ENCODE assay signal across 20 cellular contexts in the genomic region with DNA sequence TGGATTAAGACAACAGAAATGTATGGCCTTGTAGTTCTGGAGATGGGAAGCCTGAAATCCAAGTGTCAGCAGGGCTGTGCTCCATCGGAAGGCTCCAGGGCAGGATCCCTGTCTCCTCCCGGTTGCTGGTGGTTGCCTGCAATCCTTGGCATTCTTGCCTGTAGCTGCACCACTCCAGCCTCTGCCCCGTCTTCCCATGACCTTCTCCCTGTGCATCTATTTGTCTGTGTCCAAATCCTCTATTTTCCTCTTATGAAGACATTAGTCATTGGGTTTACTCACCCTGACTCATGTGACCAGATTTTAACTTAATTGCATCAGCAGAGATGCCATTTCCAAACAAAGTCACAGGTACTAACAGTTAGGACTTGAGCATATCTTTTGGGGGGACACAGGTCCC. TPM values are rescaled to one million over a fixed set of nuclear protein-coding genes. Genes with fewer than 3 reads are reported as not detected.
A peak's percentile ranks its signal among the peaks of the same experiment; 100 is the strongest.
DNase-seq lines count a peak whose midpoint lies in the region; ATAC-seq and TF ChIP-seq lines count a peak whose summit lies in the region.
"Had no signal": no experiment of that assay in that cellular context is flagged by ENCODE, and none has a peak within 500 bp of the region (broad histone marks: within the 10 kb centered on the region; RNA-seq: fewer than 3 reads in every experiment).

No MANE protein-coding gene starts in this region.

- H3K4me3 Mint-ChIP-seq in MCF 10A (ENCODE audit: unreplicated experiment), result no peak overlapping the region
- H3K4me3 Mint-ChIP-seq in neural progenitor cell, result no peak overlapping the region
- H3K4me3 Mint-ChIP-seq: activated T-helper 17 cell treated with anti-CD3 and anti-CD28 coated beads, Interleukin-2, amount 50 U/mL, for 72 hours had no signal

- ATAC-seq in PC-3, result peak; percentile 43; the same call in 1 of the 2 replicates
- ATAC-seq in stimulated activated naive CD8-positive, alpha-beta T cell treated with anti-CD3 and anti-CD28 coated beads, Interleukin-15, Interleukin-2, amounts not matched to agents 100 U/mL and 50 U/mL, for 24 hours, result no peak
- ATAC-seq: activated T-helper 17 cell treated with anti-CD3 and anti-CD28 coated beads, Interleukin-2, amount 50 U/mL, for 72 hours; body of pancreas; mucosa of descending colon had no signal

- H3K4me3 ChIP-seq in breast epithelium (no peak overlapping the region), PC-3 (ENCODE audit: low read length) (no peak overlapping the region), epithelial cell of proximal tubule (ENCODE audit: low read depth, low read length) (no peak overlapping the region), neural progenitor cell (no peak overlapping the region)
- H3K4me3 ChIP-seq: body of pancreas, mucosa of descending colon, ovary had no signal

- H3K4me2 ChIP-seq in PC-3 (ENCODE audit: low read length) (no peak overlapping the region), neural progenitor cell (no peak overlapping the region)

- H3K79me2 ChIP-seq in PC-3 (ENCODE audit: low read length) (no peaks in the 10 kb centered on the region), neural progenitor cell (ENCODE audit: low read depth) (no peaks in the 10 kb centered on the region)

- H2AFZ ChIP-seq in PC-3 (ENCODE audit: low read length) (no peak overlapping the region), neural progenitor cell (replicated peaks) (no peak overlapping the region)

- peak; percentile 79 for DNase-seq in MCF 10A (ENCODE audit: unreplicated experiment)
- no peak for DNase-seq in breast epithelium (ENCODE audit: low spot score in 2 of 2)
- DNase-seq in PC-3, result peak; percentile 70
- peak; percentile 68 for DNase-seq in epithelial cell of proximal tubule (ENCODE audit: low read depth)
- DNase-seq in stimulated activated naive CD8-positive, alpha-beta T cell treated with anti-CD3 and anti-CD28 coated beads, Interleukin-15, Interleukin-2, amounts not matched to agents 100 U/mL and 50 U/mL, for 24 hours, result no peak
- no peak for DNase-seq in hypothalamus (lab: John Stamatoyannopoulos, UW)
- DNase-seq in neural progenitor cell (ENCODE audit: low spot score), result no peak
- no peak for DNase-seq in effector CD8-positive, alpha-beta T cell (lab: John Stamatoyannopoulos, UW)
- DNase-seq: ACHN; activated CD4-positive, alpha-beta T cell treated with anti-CD3 and anti-CD28 coated beads, Interleukin-2, amount 50 U/mL, for 4 hours; body of pancreas; DMS79; KG1; mucosa of descending colon; NCI-H1694; NCI-H526 treated with DMSO at 0.1 percent for 48 hours; ovary; substantia nigra had no signal

- intact Hi-C loops in MCF 10A (cut with micrococcal nuclease), result no loop called here
- intact Hi-C loops in breast epithelium (cut with DNase I; ENCODE audit: low total_unique reads), result no loop called here
- intact Hi-C loops in PC-3 (cut with micrococcal nuclease), result no loop called here

- no peaks in the 10 kb centered on the region for H3K36me3 ChIP-seq in breast epithelium
- no peaks in the 10 kb centered on the region for H3K36me3 ChIP-seq in PC-3 (ENCODE audit: low read depth, low read length)
- H3K36me3 ChIP-seq in neural progenitor cell, result no peaks in the 10 kb centered on the region
- H3K36me3 ChIP-seq: ovary had no signal

- CTCF ChIA-PET in MCF 10A (lab: Yijun Ruan, JAX) (interaction anchor here (1.1 kb wide), 1 partner anchor 25 kb away, joined by 5 read pairs; no protein-coding TSS in a partner anchor), PC-3 (lab: Charles Lee) (no interaction called here)

- BruUV-seq in MCF 10A (replicated peaks; lab: Mats Ljungman, UMichigan), result no TSS peak
- no TSS peak for BruUV-seq in PC-3 (replicated peaks; lab: Mats Ljungman, UMichigan)

- H3K9me3 ChIP-seq in breast epithelium (no peaks in the 10 kb centered on the region), PC-3 (ENCODE audit: low read length) (no peaks in the 10 kb centered on the region), neural progenitor cell (ENCODE audit: low read depth) (no peaks in the 10 kb centered on the region)
- H3K9me3 ChIP-seq: body of pancreas, mucosa of descending colon, ovary had no signal

- H3F3A ChIP-seq in PC-3 (ENCODE audit: low read length, unreplicated experiment), result no peaks in the 10 kb centered on the region
- no peaks in the 10 kb centered on the region for H3F3A ChIP-seq in neural progenitor cell (ENCODE audit: low read depth)

- H4K20me1 ChIP-seq in PC-3 (ENCODE audit: low read length) (no peaks in the 10 kb centered on the region), neural progenitor cell (ENCODE audit: low read depth) (no peaks in the 10 kb centered on the region)

- H3K9me3 Mint-ChIP-seq in MCF 10A (ENCODE audit: unreplicated experiment) (no peaks in the 10 kb centered on the region), neural progenitor cell (peaks cover 4% of the 10 kb centered on the region)
- H3K9me3 Mint-ChIP-seq: activated T-helper 17 cell treated with anti-CD3 and anti-CD28 coated beads, Interleukin-2, amount 50 U/mL, for 72 hours had no signal

- H3K36me3 Mint-ChIP-seq in MCF 10A (ENCODE audit: insufficient read depth, unreplicated experiment) (peaks cover 6% of the 10 kb centered on the region), neural progenitor cell (no peaks in the 10 kb centered on the region)

- H3K27me3 ChIP-seq in breast epithelium (peaks cover 0 to 44% of the 10 kb centered on the region in 2 donors), PC-3 (ENCODE audit: low read length) (peaks cover 36% of the 10 kb centered on the region), neural progenitor cell (no peaks in the 10 kb centered on the region)
- H3K27me3 ChIP-seq: ovary had no signal

- POLR2A ChIA-PET in MCF 10A (lab: Yijun Ruan, JAX), result interaction anchor here (0.7 kb wide), 1 partner anchor 350 kb away, joined by 3 read pairs; no protein-coding TSS in a partner anchor
- POLR2A ChIA-PET in PC-3 (lab: Charles Lee; ENCODE audit: unreplicated experiment), result no interaction called here

- H3K9ac ChIP-seq in PC-3 (ENCODE audit: low read length) (no peak overlapping the region), neural progenitor cell (no peak overlapping the region)

- TF ChIP-seq POLR2A in breast epithelium (IDR thresholded peaks at IDR 0.05), result no peak

- H3K4me1 Mint-ChIP-seq in MCF 10A (ENCODE audit: insufficient read depth, unreplicated experiment), result peaks cover 20% of the 10 kb centered on the region
- no peaks in the 10 kb centered on the region for H3K4me1 Mint-ChIP-seq in neural progenitor cell
- H3K4me1 Mint-ChIP-seq: activated T-helper 17 cell treated with anti-CD3 and anti-CD28 coated beads, Interleukin-2, amount 50 U/mL, for 72 hours had no signal

- no peaks in the 10 kb centered on the region for H3K4me1 ChIP-seq in breast epithelium
- H3K4me1 ChIP-seq in PC-3 (ENCODE audit: insufficient read depth, low read length), result 0 out of 2 replicates have a peak, but pooled peaks cover 3% of the 10 kb centered on the region
- peaks cover 6% of the 10 kb centered on the region for H3K4me1 ChIP-seq in neural progenitor cell
- H3K4me1 ChIP-seq: body of pancreas had no signal

- TF ChIP-seq CTCF in MCF 10A (IDR thresholded peaks at IDR 0.05; ENCODE audit: unreplicated experiment), result no peak
- TF ChIP-seq CTCF in breast epithelium (IDR thresholded peaks at IDR 0.05), result no peak
- no peak for TF ChIP-seq CTCF in PC-3 (conservative IDR thresholded peaks at IDR 0.05; ENCODE audit: low read depth, low read length)
- no peak for TF ChIP-seq CTCF in epithelial cell of proximal tubule (conservative IDR thresholded peaks at IDR 0.05; ENCODE audit: low read depth, low read length)
- no peak for TF ChIP-seq CTCF in neural progenitor cell (IDR thresholded peaks at IDR 0.05)

- H3K27me3 Mint-ChIP-seq in MCF 10A (ENCODE audit: insufficient read depth, unreplicated experiment), result peaks cover 30% of the 10 kb centered on the region
- H3K27me3 Mint-ChIP-seq in neural progenitor cell (ENCODE audit: insufficient read depth, low read depth), result peaks cover 2% of the 10 kb centered on the region

- H3K9me2 ChIP-seq in PC-3 (replicated peaks; ENCODE audit: low read length), result no peaks in the 10 kb centered on the region

- H3K27ac ChIP-seq in breast epithelium (no peak overlapping the region), PC-3 (ENCODE audit: low read length) (no peak overlapping the region), neural progenitor cell (no peak overlapping the region)
- H3K27ac ChIP-seq: body of pancreas, ovary had no signal

- H3K27ac Mint-ChIP-seq in MCF 10A (ENCODE audit: low read depth, unreplicated experiment) (peak overlapping the region; percentile 7), neural progenitor cell (no peak overlapping the region)
- H3K27ac Mint-ChIP-seq: activated T-helper 17 cell treated with anti-CD3 and anti-CD28 coated beads, Interleukin-2, amount 50 U/mL, for 72 hours had no signal

RNA-seq across cellular contexts. Expression of a gene that starts 15.1 kb away (rescaled TPM):
- total RNA-seq in MCF 10A (2022) (not detected in 2 replicates), breast epithelium (under 1 TPM in 1 of 3 donors, not detected in 2; 0.15 TPM), PC-3 (2014; rRNA removed) (not detected in 2 replicates), epithelial cell of proximal tubule (0.06 TPM in 1 of 2 replicates, not detected in the other), neural progenitor cell (ENCODE audit: low replicate concordance) (13.3 and 14.1 TPM in 2 replicates)
- total RNA-seq: activated T-helper 17 cell treated with anti-CD3 and anti-CD28 coated beads, Interleukin-2, amount 50 U/mL, for 72 hours; mucosa of descending colon; T-helper 2 cell treated with Interferon-gamma antibody and Interleukin-4, amounts not matched to agents 100 ng/mL and 5 ng/mL, for 36 hours had no signal

Comparison
In these comparisons a context has a peak if more than half of its experiments do, and no peak if none do; other contexts are left out.
1. DNase-seq: peak in MCF 10A (single experiment), PC-3 (single experiment) and epithelial cell of proximal tubule (single experiment); none in breast epithelium (0 of 2), stimulated activated naive CD8-positive, alpha-beta T cell treated with anti-CD3 and anti-CD28 coated beads, Interleukin-15, Interleukin-2, amounts not matched to agents 100 U/mL and 50 U/mL, for 24 hours (single experiment), hypothalamus (0 of 51), neural progenitor cell (single experiment) and effector CD8-positive, alpha-beta T cell (single experiment).
2. RNA of a gene that starts 15.1 kb away (total RNA-seq): 13.3 to 14.1 TPM in neural progenitor cell; 0.06 TPM in epithelial cell of proximal tubule, not detected in MCF 10A, 0.15 TPM in breast epithelium and not detected in PC-3; every median in the first group is over 10 times any median in the second.